In the genomic region with DNA sequence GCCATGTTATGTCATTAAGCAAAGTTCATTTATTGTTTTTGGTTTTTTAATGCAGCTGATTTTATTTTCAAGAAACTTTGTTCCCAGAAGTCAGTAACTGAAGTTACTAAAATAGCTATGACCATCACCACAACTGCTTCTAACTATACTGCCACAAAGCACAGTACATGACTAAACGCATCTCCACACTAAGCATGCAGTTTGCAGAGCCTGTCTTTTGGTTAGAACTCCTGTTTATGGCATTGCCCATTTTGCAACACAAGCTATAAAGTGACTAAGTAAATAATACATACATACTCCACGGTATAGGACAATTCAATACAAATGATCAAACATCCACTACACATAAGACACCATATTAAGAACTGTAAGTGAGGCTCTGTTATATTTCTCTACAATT, we compare ENCODE assay signal across 11 cellular contexts.
DNase-seq lines count a peak whose midpoint lies in the region; TF ChIP-seq lines count a peak whose summit lies in the region.
"Had no signal": no experiment of that assay in that cellular context is flagged by ENCODE, and none has a peak within 500 bp of the region (broad histone marks: within the 10 kb centered on the region; RNA-seq: fewer than 3 reads in every experiment).

No MANE protein-coding gene starts in this region.

- in situ Hi-C loops in mammary epithelial cell (cut with MboI; ENCODE audit: low sequenced_read_pairs in 2 of 2), result no loop called here

- no peak overlapping the region for H3K27ac Mint-ChIP-seq in activated T-helper 2 cell treated with anti-CD3 and anti-CD28 coated beads, Interferon-gamma antibody, Interleukin-2, Interleukin-4, amounts not matched to agents 10 μg/mL and 5 μg/mL and 100 μg/mL, durations not matched to agents 14 hours and 24 hours and 36 hours
- H3K27ac Mint-ChIP-seq: stimulated activated naive CD8-positive, alpha-beta T cell treated with anti-CD3 and anti-CD28 coated beads, Interleukin-15, Interleukin-2, amounts not matched to agents 100 ng/mL and 50 ng/mL, for 24 hours had no signal

- H3K36me3 ChIP-seq in mammary epithelial cell (ENCODE audit: insufficient read depth, low read length), result no peaks in the 10 kb centered on the region
- H3K36me3 ChIP-seq in breast epithelium, result no peaks in the 10 kb centered on the region
- H3K36me3 ChIP-seq in Loucy (ENCODE audit: insufficient read depth, low read length), result no peaks in the 10 kb centered on the region
- no peaks in the 10 kb centered on the region for H3K36me3 ChIP-seq in esophagus muscularis mucosa
- no peaks in the 10 kb centered on the region for H3K36me3 ChIP-seq in smooth muscle cell (ENCODE audit: low read depth)
- H3K36me3 ChIP-seq: Peyer's patch had no signal

- WGBS in mammary epithelial cell (ENCODE audit: low coverage, missing lambda C conversion rate), result 94% methylated on average over 2 of the region's 2 CpGs
- WGBS in esophagus muscularis mucosa, result 77% methylated on average over 2 of the region's 2 CpGs
- 71% methylated on average over 2 of the region's 2 CpGs for WGBS in smooth muscle cell (ENCODE audit: low lambda C conversion rate)

- intact Hi-C loops in mammary epithelial cell (cut with micrococcal nuclease) (no loop called here), breast epithelium (cut with DNase I; ENCODE audit: low total_unique reads) (no loop called here), esophagus muscularis mucosa (cut with DNase I) (no loop called here)
- intact Hi-C loops in activated T-helper 2 cell treated with anti-CD3 and anti-CD28 coated beads, Interferon-gamma antibody, Interleukin-2, Interleukin-4, amounts not matched to agents 10 μg/mL and 5 μg/mL and 100 μg/mL, durations not matched to agents 14 hours and 24 hours and 36 hours (cut with micrococcal nuclease), result no loop called here

- H3K4me1 ChIP-seq in mammary epithelial cell (ENCODE audit: insufficient read depth, low read length) (peaks cover 8% of the 10 kb centered on the region), breast epithelium (no peaks in the 10 kb centered on the region), Loucy (ENCODE audit: insufficient read depth, low read length, poor library complexity, severe bottlenecking) (peaks cover 33% of the 10 kb centered on the region), esophagus muscularis mucosa (peaks cover 20 to 36% (median 28%) of the 10 kb centered on the region in 4 donors), smooth muscle cell (ENCODE audit: low read depth) (no peaks in the 10 kb centered on the region)

- no peak for TF ChIP-seq CTCF in mammary epithelial cell (conservative IDR thresholded peaks at IDR 0.05 in 1 of 2, IDR thresholded peaks at IDR 0.05 in 1 of 2; ENCODE audit: extremely low read depth in 1 of 2, insufficient read depth in 1 of 2, low read depth in 1 of 2, low read length in 2 of 2)
- TF ChIP-seq CTCF in breast epithelium (IDR thresholded peaks at IDR 0.05), result no peak
- no peak for TF ChIP-seq CTCF in Loucy (conservative IDR thresholded peaks at IDR 0.05; ENCODE audit: low read length)
- no peak for TF ChIP-seq CTCF in esophagus muscularis mucosa (IDR thresholded peaks at IDR 0.05)
- TF ChIP-seq CTCF in smooth muscle cell (IDR thresholded peaks at IDR 0.05; ENCODE audit: borderline replicate concordance, insufficient read depth, poor library complexity, severe bottlenecking), result no peak

- H3K79me2 ChIP-seq in mammary epithelial cell (ENCODE audit: insufficient read depth, low read length) (no peaks in the 10 kb centered on the region), Loucy (ENCODE audit: insufficient read depth, low read length) (peaks cover 93% of the 10 kb centered on the region), smooth muscle cell (ENCODE audit: low read depth) (peaks cover 96% of the 10 kb centered on the region)

- no peak for TF ChIP-seq EP300 in esophagus muscularis mucosa (IDR thresholded peaks at IDR 0.05)

- no TSS peak for BruUV-seq in mammary epithelial cell (replicated peaks; lab: Mats Ljungman, UMichigan)

- CTCF ChIA-PET in mammary epithelial cell (lab: Charles Lee; ENCODE audit: low non-redundant PET), result no interaction called here

- no peaks in the 10 kb centered on the region for H3K9me2 ChIP-seq in Loucy (replicated peaks; ENCODE audit: low read depth, low read length)

- H3K4me3 Mint-ChIP-seq in activated T-helper 2 cell treated with anti-CD3 and anti-CD28 coated beads, Interferon-gamma antibody, Interleukin-2, Interleukin-4, amounts not matched to agents 10 μg/mL and 5 μg/mL and 100 μg/mL, durations not matched to agents 14 hours and 24 hours and 36 hours (ENCODE audit: low read depth), result no peak overlapping the region
- H3K4me3 Mint-ChIP-seq: stimulated activated naive CD8-positive, alpha-beta T cell treated with anti-CD3 and anti-CD28 coated beads, Interleukin-15, Interleukin-2, amounts not matched to agents 100 ng/mL and 50 ng/mL, for 24 hours had no signal

- DNase-seq in mammary epithelial cell (peak; percentile 10), breast epithelium (ENCODE audit: low spot score in 2 of 2) (no peak), esophagus muscularis mucosa (ENCODE audit: extremely low spot score) (no peak), smooth muscle cell (lab: John Stamatoyannopoulos, UW; ENCODE audit: unreplicated experiment) (no peak), glomerular visceral epithelial cell (ENCODE audit: extremely low spot score) (no peak)
- no peak for DNase-seq in central memory CD4-positive, alpha-beta T cell
- DNase-seq in activated T-helper 2 cell treated with anti-CD3 and anti-CD28 coated beads, Interferon-gamma antibody, Interleukin-2, Interleukin-4, amounts not matched to agents 10 μg/mL and 5 μg/mL and 100 μg/mL, durations not matched to agents 14 hours and 24 hours and 36 hours (ENCODE audit: low spot score), result no peak
- DNase-seq: MM.1S, Peyer's patch had no signal

- peaks cover 71% of the 10 kb centered on the region for H3K4me1 Mint-ChIP-seq in activated T-helper 2 cell treated with anti-CD3 and anti-CD28 coated beads, Interferon-gamma antibody, Interleukin-2, Interleukin-4, amounts not matched to agents 10 μg/mL and 5 μg/mL and 100 μg/mL, durations not matched to agents 14 hours and 24 hours and 36 hours (ENCODE audit: low read depth)

- H3K4me3 ChIP-seq in mammary epithelial cell (replicated peaks in 1 of 3; ENCODE audit: insufficient read depth in 1 of 3, low read depth in 2 of 3, low read length in 3 of 3) (no peak overlapping the region), breast epithelium (no peak overlapping the region), Loucy (ENCODE audit: low read length, poor library complexity, severe bottlenecking) (no peak overlapping the region), esophagus muscularis mucosa (no peak overlapping the region), smooth muscle cell (no peak overlapping the region)
- H3K4me3 ChIP-seq: Peyer's patch had no signal

- H3K9me3 ChIP-seq in mammary epithelial cell (replicated peaks; ENCODE audit: insufficient read depth, low read length), result no peaks in the 10 kb centered on the region
- H3K9me3 ChIP-seq in breast epithelium, result no peaks in the 10 kb centered on the region
- no peaks in the 10 kb centered on the region for H3K9me3 ChIP-seq in Loucy (ENCODE audit: insufficient read depth, low read depth, low read length)
- no peaks in the 10 kb centered on the region for H3K9me3 ChIP-seq in esophagus muscularis mucosa
- no peaks in the 10 kb centered on the region for H3K9me3 ChIP-seq in smooth muscle cell (replicated peaks; ENCODE audit: low read depth)
- H3K9me3 ChIP-seq: Peyer's patch had no signal

- no peaks in the 10 kb centered on the region for H4K20me1 ChIP-seq in mammary epithelial cell (ENCODE audit: insufficient read depth, low read length)
- peaks cover 21% of the 10 kb centered on the region for H4K20me1 ChIP-seq in Loucy (ENCODE audit: insufficient read depth, low read length, poor library complexity, severe bottlenecking)
- peaks cover 66% of the 10 kb centered on the region for H4K20me1 ChIP-seq in smooth muscle cell (ENCODE audit: low read depth)

- H3K27me3 ChIP-seq in mammary epithelial cell (ENCODE audit: insufficient read depth, low read length) (no peaks in the 10 kb centered on the region), breast epithelium (no peaks in the 10 kb centered on the region), Loucy (ENCODE audit: insufficient read depth, low read length, poor library complexity, severe bottlenecking) (no peaks in the 10 kb centered on the region), esophagus muscularis mucosa (no peaks in the 10 kb centered on the region), smooth muscle cell (ENCODE audit: low read depth) (no peaks in the 10 kb centered on the region)
- H3K27me3 ChIP-seq: Peyer's patch had no signal

- H3K27ac ChIP-seq in mammary epithelial cell (ENCODE audit: insufficient read depth, low read depth, low read length) (no peak overlapping the region), breast epithelium (no peak overlapping the region), esophagus muscularis mucosa (replicated peaks in 1 of 4) (peak overlapping the region in 3 of 4 donors; percentile 22 to 58 (median 38)), smooth muscle cell (ENCODE audit: low read depth) (peak overlapping the region; percentile 33)

- H3K9ac ChIP-seq in mammary epithelial cell (ENCODE audit: insufficient read depth, low read length) (no peak overlapping the region), Loucy (ENCODE audit: low read depth, low read length, poor library complexity, severe bottlenecking) (no peak overlapping the region), smooth muscle cell (ENCODE audit: low read depth) (no peak overlapping the region)

- no peak overlapping the region for H2AFZ ChIP-seq in mammary epithelial cell (ENCODE audit: low read depth, low read length)
- H2AFZ ChIP-seq in Loucy (ENCODE audit: low read length), result no peak overlapping the region
- no peak overlapping the region for H2AFZ ChIP-seq in smooth muscle cell (ENCODE audit: low read depth)

- H3F3A ChIP-seq in Loucy (ENCODE audit: low read depth), result 0 out of 2 replicates have a peak, but pooled peaks cover 4% of the 10 kb centered on the region
- no peaks in the 10 kb centered on the region for H3F3A ChIP-seq in smooth muscle cell (ENCODE audit: low read depth)

- H3K36me3 Mint-ChIP-seq in activated T-helper 2 cell treated with anti-CD3 and anti-CD28 coated beads, Interferon-gamma antibody, Interleukin-2, Interleukin-4, amounts not matched to agents 10 μg/mL and 5 μg/mL and 100 μg/mL, durations not matched to agents 14 hours and 24 hours and 36 hours (ENCODE audit: low read depth), result peaks cover 22% of the 10 kb centered on the region

- dilution Hi-C loops in mammary epithelial cell (cut with HindIII; ENCODE audit: low sequenced_read_pairs), result loop anchor here (10.0 kb wide), 1 partner anchor 98 kb away; no protein-coding TSS in a partner anchor

- no peak overlapping the region for H3K4me2 ChIP-seq in mammary epithelial cell (ENCODE audit: insufficient read depth, low read depth, low read length)
- H3K4me2 ChIP-seq in Loucy (ENCODE audit: low read depth, low read length, poor library complexity, severe bottlenecking), result peak overlapping the region; percentile 4
- H3K4me2 ChIP-seq in smooth muscle cell, result no peak overlapping the region

- H3K9me3 Mint-ChIP-seq in activated T-helper 2 cell treated with anti-CD3 and anti-CD28 coated beads, Interferon-gamma antibody, Interleukin-2, Interleukin-4, amounts not matched to agents 10 μg/mL and 5 μg/mL and 100 μg/mL, durations not matched to agents 14 hours and 24 hours and 36 hours, result no peaks in the 10 kb centered on the region
- H3K9me3 Mint-ChIP-seq: stimulated activated naive CD8-positive, alpha-beta T cell treated with anti-CD3 and anti-CD28 coated beads, Interleukin-15, Interleukin-2, amounts not matched to agents 100 ng/mL and 50 ng/mL, for 24 hours had no signal

- TF ChIP-seq POLR2A in breast epithelium (IDR thresholded peaks at IDR 0.05) (no peak), esophagus muscularis mucosa (IDR thresholded peaks at IDR 0.05; ENCODE audit: low read depth) (no peak)

- H3K27me3 Mint-ChIP-seq in activated T-helper 2 cell treated with anti-CD3 and anti-CD28 coated beads, Interferon-gamma antibody, Interleukin-2, Interleukin-4, amounts not matched to agents 10 μg/mL and 5 μg/mL and 100 μg/mL, durations not matched to agents 14 hours and 24 hours and 36 hours (ENCODE audit: low read depth), result no peaks in the 10 kb centered on the region
- H3K27me3 Mint-ChIP-seq: stimulated activated naive CD8-positive, alpha-beta T cell treated with anti-CD3 and anti-CD28 coated beads, Interleukin-15, Interleukin-2, amounts not matched to agents 100 ng/mL and 50 ng/mL, for 24 hours had no signal

Comparison
In these comparisons a context has a peak if more than half of its experiments do, and no peak if none do; other contexts are left out.
1. H3K27ac ChIP-seq: peak in esophagus muscularis mucosa (3 of 4) and smooth muscle cell (single experiment); none in mammary epithelial cell (single experiment) and breast epithelium (0 of 2).